8 cellular contexts compared by ENCODE assay signal in the genomic region with DNA sequence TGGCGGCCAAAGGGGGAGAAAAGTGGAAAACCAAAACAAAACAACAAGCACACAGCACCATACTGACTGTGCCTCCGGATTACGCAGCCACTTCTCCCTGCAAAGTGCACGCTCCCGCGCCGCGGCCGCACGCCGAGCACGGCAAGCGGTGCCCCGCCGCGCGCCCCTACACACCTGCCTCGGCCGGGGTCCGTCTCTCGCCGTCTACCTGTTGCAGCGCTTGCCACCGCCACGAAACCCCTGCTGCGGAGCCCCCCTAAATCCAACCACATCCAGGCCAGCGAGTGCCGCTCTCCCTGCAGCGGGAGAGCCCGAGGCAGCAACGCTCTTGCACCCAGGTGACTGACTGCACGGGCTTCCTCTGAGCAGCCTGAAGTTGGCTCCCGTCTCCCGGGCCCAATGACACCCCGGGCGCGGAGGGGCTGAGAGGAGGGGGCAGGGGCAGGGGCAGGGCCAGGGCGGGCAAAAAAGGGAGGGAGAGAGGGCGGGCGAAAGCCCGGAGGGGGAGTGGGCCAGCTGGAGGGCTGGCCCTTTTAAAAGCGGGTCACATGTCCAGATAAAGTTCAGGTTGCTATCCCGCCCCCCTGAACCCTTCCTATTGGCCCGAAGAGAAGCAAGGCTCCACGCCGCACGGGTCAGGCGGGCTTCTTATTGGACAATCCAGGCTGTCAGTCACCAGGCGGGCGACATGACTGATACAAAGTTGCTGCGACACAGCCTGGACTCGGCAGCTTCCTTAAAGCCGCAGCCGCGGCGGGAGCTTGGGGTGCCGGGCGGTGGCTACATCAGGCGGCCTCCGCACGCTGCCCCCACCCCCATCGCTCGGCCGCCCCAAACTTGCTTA. TPM values are rescaled to one million over a fixed set of nuclear protein-coding genes. Genes with fewer than 3 reads are reported as not detected.
DNase-seq lines count a peak whose midpoint lies in the region; ATAC-seq and TF ChIP-seq lines count a peak whose summit lies in the region.

A gene (minus strand): TSS at position 429 of the 844 bp plus-strand sequence.

- DNase-seq in ACHN (peak; percentile 95), NCI-H2196 (lab: John Stamatoyannopoulos, UW; ENCODE audit: unreplicated experiment) (peak; percentile 75), WTC11 (ENCODE audit: low spot score) (peak; percentile 98), caudate nucleus (lab: John Stamatoyannopoulos, UW) (peak; percentile 85 to 100 (median 98)), iPS-NIHi11 (ENCODE audit: low spot score) (peak; percentile 96)

- peaks cover 26% of the 10 kb centered on the region for H3K4me1 Mint-ChIP-seq in WTC11

- H3K36me3 Mint-ChIP-seq in WTC11, result no peaks in the 10 kb centered on the region

- peak; percentile 95 for ATAC-seq in GM18868 (IDR thresholded peaks at IDR 0.05; ENCODE audit: unreplicated experiment)
- ATAC-seq in HG03103 (IDR thresholded peaks at IDR 0.05; ENCODE audit: low read depth, unreplicated experiment), result peak; percentile 95
- ATAC-seq in WTC11, result peak; percentile 89

- H3K4me3 ChIP-seq in skin epidermis, result peak within 1 kb of the TSS; percentile 67 to 85 (median 73)

- H3K4me3 Mint-ChIP-seq in WTC11, result peak within 1 kb of the TSS; percentile 96

- TF ChIP-seq CTCF in WTC11 (IDR thresholded peaks at IDR 0.05), result no peak

- H3K27ac ChIP-seq in caudate nucleus (ENCODE audit: low read depth, low read length) (peak within 1 kb of the TSS; percentile 93), skin epidermis (peak within 1 kb of the TSS; percentile 24 to 96 (median 86))

- H3K9me3 Mint-ChIP-seq in WTC11, result no peaks in the 10 kb centered on the region

- peak within 1 kb of the TSS; percentile 85; the same call in 1 of the 2 replicates for H3K27ac Mint-ChIP-seq in WTC11

- CTCF ChIA-PET in WTC11 (lab: Charles Lee), result interaction anchor here (0.6 to 0.7 kb wide), 2 partner anchors 372 to 597 kb away, joined by 3 to 4 read pairs; no protein-coding TSS in a partner anchor

- in situ Hi-C loops in ACHN (cut with HindIII; ENCODE audit: low pct_ligation_motif_present, low pct_unique_long_range_greater_than_20kb, low sequenced_read_pairs), result no loop called here

- POLR2A ChIA-PET in WTC11 (lab: Charles Lee), result interaction anchor here (0.6 to 0.9 kb wide), 2 partner anchors 29 to 607 kb away, joined by 3 read pairs; no protein-coding TSS in a partner anchor

- peaks cover 53% of the 10 kb centered on the region for H3K27me3 Mint-ChIP-seq in WTC11 (ENCODE audit: low read depth)

TF ChIP-seq in WTC11, 78 proteins besides CTCF, POLR2A, EP300 and RAD21 (continues in another document):
- TF ChIP-seq SP1 (CRISPR knock-in tag; conservative IDR thresholded peaks at IDR 0.05) (peak; percentile 57; the same call in 1 of the 2 replicates), ZBTB21 (CRISPR knock-in tag; IDR thresholded peaks at IDR 0.05; ENCODE audit: borderline replicate concordance) (peak; percentile 42; the same call in 1 of the 2 replicates), ZNF671 (CRISPR knock-in tag; IDR thresholded peaks at IDR 0.05) (no peak), NR2C2 (CRISPR knock-in tag; IDR thresholded peaks at IDR 0.05) (no peak), ZNF219 (CRISPR knock-in tag; IDR thresholded peaks at IDR 0.05; ENCODE audit: borderline replicate concordance) (no peak), ZNF423 (CRISPR knock-in tag; IDR thresholded peaks at IDR 0.05) (peak; percentile 69), NFYB (CRISPR knock-in tag; conservative IDR thresholded peaks at IDR 0.05; ENCODE audit: low read depth) (peak; percentile 86), ZNF232 (CRISPR knock-in tag; IDR thresholded peaks at IDR 0.05) (0 out of 2 replicates have a peak, but pooled peaks have one; percentile 3), TEAD1 (CRISPR knock-in tag; IDR thresholded peaks at IDR 0.05) (0 out of 2 replicates have a peak, but pooled peaks have one; percentile 52), KAT7 (CRISPR knock-in tag; IDR thresholded peaks at IDR 0.05; ENCODE audit: borderline replicate concordance) (no peak), NFE2L1 (CRISPR knock-in tag; IDR thresholded peaks at IDR 0.05) (no peak)
- TF ChIP-seq, protein P1, sequence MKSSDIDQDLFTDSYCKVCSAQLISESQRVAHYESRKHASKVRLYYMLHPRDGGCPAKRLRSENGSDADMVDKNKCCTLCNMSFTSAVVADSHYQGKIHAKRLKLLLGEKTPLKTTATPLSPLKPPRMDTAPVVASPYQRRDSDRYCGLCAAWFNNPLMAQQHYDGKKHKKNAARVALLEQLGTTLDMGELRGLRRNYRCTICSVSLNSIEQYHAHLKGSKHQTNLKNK (CRISPR knock-in tag; IDR thresholded peaks at IDR 0.05), result no peak
- TF ChIP-seq, protein P2, sequence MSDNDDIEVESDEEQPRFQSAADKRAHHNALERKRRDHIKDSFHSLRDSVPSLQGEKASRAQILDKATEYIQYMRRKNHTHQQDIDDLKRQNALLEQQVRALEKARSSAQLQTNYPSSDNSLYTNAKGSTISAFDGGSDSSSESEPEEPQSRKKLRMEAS (CRISPR knock-in tag; IDR thresholded peaks at IDR 0.05), result peak; percentile 15; the same call in 1 of the 2 replicates
- TF ChIP-seq, protein P3, sequence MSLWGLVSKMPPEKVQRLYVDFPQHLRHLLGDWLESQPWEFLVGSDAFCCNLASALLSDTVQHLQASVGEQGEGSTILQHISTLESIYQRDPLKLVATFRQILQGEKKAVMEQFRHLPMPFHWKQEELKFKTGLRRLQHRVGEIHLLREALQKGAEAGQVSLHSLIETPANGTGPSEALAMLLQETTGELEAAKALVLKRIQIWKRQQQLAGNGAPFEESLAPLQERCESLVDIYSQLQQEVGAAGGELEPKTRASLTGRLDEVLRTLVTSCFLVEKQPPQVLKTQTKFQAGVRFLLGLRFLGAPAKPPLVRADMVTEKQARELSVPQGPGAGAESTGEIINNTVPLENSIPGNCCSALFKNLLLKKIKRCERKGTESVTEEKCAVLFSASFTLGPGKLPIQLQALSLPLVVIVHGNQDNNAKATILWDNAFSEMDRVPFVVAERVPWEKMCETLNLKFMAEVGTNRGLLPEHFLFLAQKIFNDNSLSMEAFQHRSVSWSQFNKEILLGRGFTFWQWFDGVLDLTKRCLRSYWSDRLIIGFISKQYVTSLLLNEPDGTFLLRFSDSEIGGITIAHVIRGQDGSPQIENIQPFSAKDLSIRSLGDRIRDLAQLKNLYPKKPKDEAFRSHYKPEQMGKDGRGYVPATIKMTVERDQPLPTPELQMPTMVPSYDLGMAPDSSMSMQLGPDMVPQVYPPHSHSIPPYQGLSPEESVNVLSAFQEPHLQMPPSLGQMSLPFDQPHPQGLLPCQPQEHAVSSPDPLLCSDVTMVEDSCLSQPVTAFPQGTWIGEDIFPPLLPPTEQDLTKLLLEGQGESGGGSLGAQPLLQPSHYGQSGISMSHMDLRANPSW (CRISPR knock-in tag; conservative IDR thresholded peaks at IDR 0.05; ENCODE audit: low read depth), result no peak
- TF ChIP-seq, protein P4, sequence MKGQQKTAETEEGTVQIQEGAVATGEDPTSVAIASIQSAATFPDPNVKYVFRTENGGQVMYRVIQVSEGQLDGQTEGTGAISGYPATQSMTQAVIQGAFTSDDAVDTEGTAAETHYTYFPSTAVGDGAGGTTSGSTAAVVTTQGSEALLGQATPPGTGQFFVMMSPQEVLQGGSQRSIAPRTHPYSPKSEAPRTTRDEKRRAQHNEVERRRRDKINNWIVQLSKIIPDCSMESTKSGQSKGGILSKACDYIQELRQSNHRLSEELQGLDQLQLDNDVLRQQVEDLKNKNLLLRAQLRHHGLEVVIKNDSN (CRISPR knock-in tag; IDR thresholded peaks at IDR 0.05), result peak; percentile 84
- TF ChIP-seq, protein P5, sequence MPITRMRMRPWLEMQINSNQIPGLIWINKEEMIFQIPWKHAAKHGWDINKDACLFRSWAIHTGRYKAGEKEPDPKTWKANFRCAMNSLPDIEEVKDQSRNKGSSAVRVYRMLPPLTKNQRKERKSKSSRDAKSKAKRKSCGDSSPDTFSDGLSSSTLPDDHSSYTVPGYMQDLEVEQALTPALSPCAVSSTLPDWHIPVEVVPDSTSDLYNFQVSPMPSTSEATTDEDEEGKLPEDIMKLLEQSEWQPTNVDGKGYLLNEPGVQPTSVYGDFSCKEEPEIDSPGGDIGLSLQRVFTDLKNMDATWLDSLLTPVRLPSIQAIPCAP (CRISPR knock-in tag; IDR thresholded peaks at IDR 0.05), result 0 out of 2 replicates have a peak, but pooled peaks have one; percentile 37
- TF ChIP-seq, protein P6, sequence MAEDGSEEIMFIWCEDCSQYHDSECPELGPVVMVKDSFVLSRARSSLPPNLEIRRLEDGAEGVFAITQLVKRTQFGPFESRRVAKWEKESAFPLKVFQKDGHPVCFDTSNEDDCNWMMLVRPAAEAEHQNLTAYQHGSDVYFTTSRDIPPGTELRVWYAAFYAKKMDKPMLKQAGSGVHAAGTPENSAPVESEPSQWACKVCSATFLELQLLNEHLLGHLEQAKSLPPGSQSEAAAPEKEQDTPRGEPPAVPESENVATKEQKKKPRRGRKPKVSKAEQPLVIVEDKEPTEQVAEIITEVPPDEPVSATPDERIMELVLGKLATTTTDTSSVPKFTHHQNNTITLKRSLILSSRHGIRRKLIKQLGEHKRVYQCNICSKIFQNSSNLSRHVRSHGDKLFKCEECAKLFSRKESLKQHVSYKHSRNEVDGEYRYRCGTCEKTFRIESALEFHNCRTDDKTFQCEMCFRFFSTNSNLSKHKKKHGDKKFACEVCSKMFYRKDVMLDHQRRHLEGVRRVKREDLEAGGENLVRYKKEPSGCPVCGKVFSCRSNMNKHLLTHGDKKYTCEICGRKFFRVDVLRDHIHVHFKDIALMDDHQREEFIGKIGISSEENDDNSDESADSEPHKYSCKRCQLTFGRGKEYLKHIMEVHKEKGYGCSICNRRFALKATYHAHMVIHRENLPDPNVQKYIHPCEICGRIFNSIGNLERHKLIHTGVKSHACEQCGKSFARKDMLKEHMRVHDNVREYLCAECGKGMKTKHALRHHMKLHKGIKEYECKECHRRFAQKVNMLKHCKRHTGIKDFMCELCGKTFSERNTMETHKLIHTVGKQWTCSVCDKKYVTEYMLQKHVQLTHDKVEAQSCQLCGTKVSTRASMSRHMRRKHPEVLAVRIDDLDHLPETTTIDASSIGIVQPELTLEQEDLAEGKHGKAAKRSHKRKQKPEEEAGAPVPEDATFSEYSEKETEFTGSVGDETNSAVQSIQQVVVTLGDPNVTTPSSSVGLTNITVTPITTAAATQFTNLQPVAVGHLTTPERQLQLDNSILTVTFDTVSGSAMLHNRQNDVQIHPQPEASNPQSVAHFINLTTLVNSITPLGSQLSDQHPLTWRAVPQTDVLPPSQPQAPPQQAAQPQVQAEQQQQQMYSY (CRISPR knock-in tag; IDR thresholded peaks at IDR 0.05), result no peak; the same call in 1 of the 2 replicates
- TF ChIP-seq, protein P7, sequence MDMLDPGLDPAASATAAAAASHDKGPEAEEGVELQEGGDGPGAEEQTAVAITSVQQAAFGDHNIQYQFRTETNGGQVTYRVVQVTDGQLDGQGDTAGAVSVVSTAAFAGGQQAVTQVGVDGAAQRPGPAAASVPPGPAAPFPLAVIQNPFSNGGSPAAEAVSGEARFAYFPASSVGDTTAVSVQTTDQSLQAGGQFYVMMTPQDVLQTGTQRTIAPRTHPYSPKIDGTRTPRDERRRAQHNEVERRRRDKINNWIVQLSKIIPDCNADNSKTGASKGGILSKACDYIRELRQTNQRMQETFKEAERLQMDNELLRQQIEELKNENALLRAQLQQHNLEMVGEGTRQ (CRISPR knock-in tag; IDR thresholded peaks at IDR 0.05), result peak; percentile 89

RNA-seq across cellular contexts. Expression of the gene that starts here (rescaled TPM):
- 2.6 to 3.6 TPM (median 2.8 TPM) in 3 replicates for total RNA-seq in WTC11 (2021)

Comparison
In these comparisons a context has a peak if more than half of its experiments do, and no peak if none do; other contexts are left out.
1. Peak in every context shown above with its lines: DNase-seq, ATAC-seq, H3K4me3 ChIP-seq and H3K27ac ChIP-seq.